In the genomic region with DNA sequence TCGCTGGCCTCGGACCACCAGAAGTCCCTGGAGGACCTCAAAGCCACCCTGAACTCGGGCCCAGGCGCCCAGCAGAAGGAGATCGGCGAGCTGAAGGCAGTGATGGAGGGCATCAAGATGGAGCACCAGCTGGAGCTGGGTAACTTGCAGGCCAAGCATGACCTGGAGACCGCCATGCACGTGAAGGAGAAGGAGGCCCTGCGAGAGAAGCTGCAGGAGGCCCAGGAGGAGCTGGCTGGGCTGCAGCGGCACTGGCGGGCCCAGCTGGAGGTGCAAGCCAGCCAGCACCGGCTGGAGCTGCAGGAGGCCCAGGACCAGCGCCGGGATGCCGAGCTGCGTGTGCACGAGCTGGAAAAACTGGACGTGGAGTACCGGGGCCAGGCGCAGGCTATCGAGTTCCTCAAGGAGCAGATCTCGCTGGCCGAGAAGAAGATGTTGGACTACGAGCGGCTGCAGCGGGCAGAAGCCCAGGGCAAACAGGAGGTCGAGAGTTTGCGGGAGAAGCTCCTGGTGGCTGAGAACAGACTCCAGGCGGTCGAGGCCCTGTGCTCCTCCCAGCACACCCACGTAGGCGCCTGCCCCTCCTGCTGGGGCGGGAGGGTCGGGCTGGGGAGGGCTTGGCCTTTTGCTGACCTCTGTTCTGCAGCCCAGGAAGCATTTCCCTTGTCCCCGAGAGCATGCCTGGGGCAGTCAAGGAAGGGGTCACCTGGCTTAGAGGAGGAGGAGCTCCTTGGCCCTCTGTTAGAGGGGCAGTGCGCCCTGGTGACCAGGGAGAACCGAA, we compare ENCODE assay signal across 3 cellular contexts.
TF ChIP-seq lines count a peak whose summit lies in the region.

No MANE protein-coding gene starts in this region.

TF ChIP-seq in SK-N-SH, 30 proteins besides CTCF, POLR2A, EP300 and RAD21 (continues in another document):
- no peak for TF ChIP-seq NFIC (IDR thresholded peaks at IDR 0.05; ENCODE audit: borderline replicate concordance)
- no peak for TF ChIP-seq GATA2 (CRISPR knock-in tag; IDR thresholded peaks at IDR 0.05)
- TF ChIP-seq CHD2 (IDR thresholded peaks at IDR 0.05; ENCODE audit: low read length, partially characterized antibody), result no peak
- no peak for TF ChIP-seq YY1 (IDR thresholded peaks at IDR 0.05; ENCODE audit: low read depth)
- no peak for TF ChIP-seq SMC3 (IDR thresholded peaks at IDR 0.05; ENCODE audit: low read depth, low read length)
- TF ChIP-seq MAX (IDR thresholded peaks at IDR 0.05; ENCODE audit: low read depth), result no peak
- no peak for TF ChIP-seq JUND (IDR thresholded peaks at IDR 0.05)
- no peak for TF ChIP-seq MEF2A (IDR thresholded peaks at IDR 0.05; ENCODE audit: borderline replicate concordance, low read depth)
- TF ChIP-seq, protein P1, sequence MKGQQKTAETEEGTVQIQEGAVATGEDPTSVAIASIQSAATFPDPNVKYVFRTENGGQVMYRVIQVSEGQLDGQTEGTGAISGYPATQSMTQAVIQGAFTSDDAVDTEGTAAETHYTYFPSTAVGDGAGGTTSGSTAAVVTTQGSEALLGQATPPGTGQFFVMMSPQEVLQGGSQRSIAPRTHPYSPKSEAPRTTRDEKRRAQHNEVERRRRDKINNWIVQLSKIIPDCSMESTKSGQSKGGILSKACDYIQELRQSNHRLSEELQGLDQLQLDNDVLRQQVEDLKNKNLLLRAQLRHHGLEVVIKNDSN (IDR thresholded peaks at IDR 0.05; ENCODE audit: borderline replicate concordance, low read depth), result no peak
- TF ChIP-seq, protein P2, sequence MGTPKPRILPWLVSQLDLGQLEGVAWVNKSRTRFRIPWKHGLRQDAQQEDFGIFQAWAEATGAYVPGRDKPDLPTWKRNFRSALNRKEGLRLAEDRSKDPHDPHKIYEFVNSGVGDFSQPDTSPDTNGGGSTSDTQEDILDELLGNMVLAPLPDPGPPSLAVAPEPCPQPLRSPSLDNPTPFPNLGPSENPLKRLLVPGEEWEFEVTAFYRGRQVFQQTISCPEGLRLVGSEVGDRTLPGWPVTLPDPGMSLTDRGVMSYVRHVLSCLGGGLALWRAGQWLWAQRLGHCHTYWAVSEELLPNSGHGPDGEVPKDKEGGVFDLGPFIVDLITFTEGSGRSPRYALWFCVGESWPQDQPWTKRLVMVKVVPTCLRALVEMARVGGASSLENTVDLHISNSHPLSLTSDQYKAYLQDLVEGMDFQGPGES (IDR thresholded peaks at IDR 0.05; ENCODE audit: low read depth, low read length), result no peak
- no peak for TF ChIP-seq PBX3 (IDR thresholded peaks at IDR 0.05)
- no peak for TF ChIP-seq ELF1 (IDR thresholded peaks at IDR 0.05)
- TF ChIP-seq RXRA (IDR thresholded peaks at IDR 0.05; ENCODE audit: borderline replicate concordance, low read depth), result no peak

TF ChIP-seq in SK-N-SH treated with all-trans-retinoic acid at 6 μM for 48 hours, 23 proteins besides CTCF, POLR2A, EP300 and RAD21:
- no peak for TF ChIP-seq ARNTL (CRISPR knock-in tag; IDR thresholded peaks at IDR 0.05; ENCODE audit: borderline replicate concordance, low read depth)
- no peak for TF ChIP-seq CSRNP3 (CRISPR knock-in tag; IDR thresholded peaks at IDR 0.05)
- TF ChIP-seq ZFP3 (CRISPR knock-in tag; IDR thresholded peaks at IDR 0.05), result no peak
- TF ChIP-seq, protein P3, sequence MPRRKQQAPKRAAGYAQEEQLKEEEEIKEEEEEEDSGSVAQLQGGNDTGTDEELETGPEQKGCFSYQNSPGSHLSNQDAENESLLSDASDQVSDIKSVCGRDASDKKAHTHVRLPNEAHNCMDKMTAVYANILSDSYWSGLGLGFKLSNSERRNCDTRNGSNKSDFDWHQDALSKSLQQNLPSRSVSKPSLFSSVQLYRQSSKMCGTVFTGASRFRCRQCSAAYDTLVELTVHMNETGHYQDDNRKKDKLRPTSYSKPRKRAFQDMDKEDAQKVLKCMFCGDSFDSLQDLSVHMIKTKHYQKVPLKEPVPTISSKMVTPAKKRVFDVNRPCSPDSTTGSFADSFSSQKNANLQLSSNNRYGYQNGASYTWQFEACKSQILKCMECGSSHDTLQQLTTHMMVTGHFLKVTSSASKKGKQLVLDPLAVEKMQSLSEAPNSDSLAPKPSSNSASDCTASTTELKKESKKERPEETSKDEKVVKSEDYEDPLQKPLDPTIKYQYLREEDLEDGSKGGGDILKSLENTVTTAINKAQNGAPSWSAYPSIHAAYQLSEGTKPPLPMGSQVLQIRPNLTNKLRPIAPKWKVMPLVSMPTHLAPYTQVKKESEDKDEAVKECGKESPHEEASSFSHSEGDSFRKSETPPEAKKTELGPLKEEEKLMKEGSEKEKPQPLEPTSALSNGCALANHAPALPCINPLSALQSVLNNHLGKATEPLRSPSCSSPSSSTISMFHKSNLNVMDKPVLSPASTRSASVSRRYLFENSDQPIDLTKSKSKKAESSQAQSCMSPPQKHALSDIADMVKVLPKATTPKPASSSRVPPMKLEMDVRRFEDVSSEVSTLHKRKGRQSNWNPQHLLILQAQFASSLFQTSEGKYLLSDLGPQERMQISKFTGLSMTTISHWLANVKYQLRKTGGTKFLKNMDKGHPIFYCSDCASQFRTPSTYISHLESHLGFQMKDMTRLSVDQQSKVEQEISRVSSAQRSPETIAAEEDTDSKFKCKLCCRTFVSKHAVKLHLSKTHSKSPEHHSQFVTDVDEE (CRISPR knock-in tag; IDR thresholded peaks at IDR 0.05), result no peak
- no peak for TF ChIP-seq ZNF565 (CRISPR knock-in tag; conservative IDR thresholded peaks at IDR 0.05; ENCODE audit: low read depth)
- no peak for TF ChIP-seq SNAI2 (CRISPR knock-in tag; IDR thresholded peaks at IDR 0.05)
- no peak for TF ChIP-seq ISL1 (CRISPR knock-in tag; IDR thresholded peaks at IDR 0.05)
- TF ChIP-seq CREB5 (CRISPR knock-in tag; IDR thresholded peaks at IDR 0.05; ENCODE audit: low read depth), result no peak
- TF ChIP-seq TOX (CRISPR knock-in tag; IDR thresholded peaks at IDR 0.05; ENCODE audit: borderline replicate concordance), result no peak
- no peak for TF ChIP-seq PPARA (CRISPR knock-in tag; IDR thresholded peaks at IDR 0.05; ENCODE audit: borderline replicate concordance)
- TF ChIP-seq OSR1 (CRISPR knock-in tag; IDR thresholded peaks at IDR 0.05), result no peak
- TF ChIP-seq BACH2 (CRISPR knock-in tag; IDR thresholded peaks at IDR 0.05; ENCODE audit: borderline replicate concordance), result no peak
- TF ChIP-seq ZNF70 (CRISPR knock-in tag; IDR thresholded peaks at IDR 0.05), result no peak

TF ChIP-seq in endothelial cell of umbilical vein, 7 proteins besides CTCF, POLR2A, EP300 and RAD21:
- no peak for TF ChIP-seq MYC (IDR thresholded peaks at IDR 0.05; ENCODE audit: low read depth, low read length)
- no peak for TF ChIP-seq MAX (IDR thresholded peaks at IDR 0.05; ENCODE audit: insufficient read depth, insufficient read length)
- TF ChIP-seq POLR2AphosphoS5 (IDR thresholded peaks at IDR 0.05; ENCODE audit: insufficient read depth, low read depth, low read length), result no peak
- no peak for TF ChIP-seq FOS (IDR thresholded peaks at IDR 0.05; ENCODE audit: borderline replicate concordance, insufficient read depth, low read length)
- TF ChIP-seq EZH2 (IDR thresholded peaks at IDR 0.05; ENCODE audit: borderline replicate concordance, low read depth, low read length, severe bottlenecking), result no peak
- no peak for TF ChIP-seq JUN (IDR thresholded peaks at IDR 0.05; ENCODE audit: borderline replicate concordance, insufficient read depth, insufficient read length, low read depth)
- no peak for TF ChIP-seq GATA2 (IDR thresholded peaks at IDR 0.05; ENCODE audit: insufficient read depth, insufficient read length, low read depth, low read length)
TF ChIP-seq in endothelial cell of umbilical vein: peak in this region for 0.
